Comparison of ENCODE assay signal across 24 cellular contexts in genomic region chr5:2686296-2686695, GRCh38.
DNase-seq lines count a peak whose midpoint lies in the region; ATAC-seq and TF ChIP-seq lines count a peak whose summit lies in the region.
"Had no signal": no experiment of that assay in that cellular context is flagged by ENCODE, and none has a peak within 500 bp of the region (broad histone marks: within the 10 kb centered on the region; RNA-seq: fewer than 3 reads in every experiment).

No MANE protein-coding gene starts in this region.

- H3K36me3 ChIP-seq in esophagus squamous epithelium = no peaks in the 10 kb centered on the region
- H3K36me3 ChIP-seq: ascending aorta, HAP-1 had no signal

- peaks cover 0 to 20% (median 4%) of the 10 kb centered on the region in 3 donors for H3K4me1 ChIP-seq in esophagus squamous epithelium
- H3K4me1 ChIP-seq: A549, ascending aorta, HAP-1 had no signal

- WGBS in esophagus squamous epithelium, 2 donors = 28 to 33% methylated on average over 11 to 12 of the region's 13 CpGs

- no peak for TF ChIP-seq POLR2A in esophagus squamous epithelium (IDR thresholded peaks at IDR 0.05)

- intact Hi-C loops in esophagus squamous epithelium (cut with DNase I) = no loop called here

- peaks cover 0 to 3% (median 0%) of the 10 kb centered on the region in 3 donors for H3K9me3 ChIP-seq in esophagus squamous epithelium
- H3K9me3 ChIP-seq: A549, ascending aorta, HAP-1 had no signal

- H3K4me3 ChIP-seq in esophagus squamous epithelium = no peak overlapping the region
- H3K4me3 ChIP-seq: A549, ascending aorta, HAP-1 had no signal

- H3K27ac Mint-ChIP-seq in WTC11 = no peak overlapping the region
- H3K27ac Mint-ChIP-seq: activated naive CD8-positive, alpha-beta T cell; activated T-helper 1 cell treated with anti-CD3 and anti-CD28 coated beads, Interleukin-12 subunit alpha, Interleukin-12 subunit beta, Interleukin-2, Interleukin-4 antibody, amounts not matched to agents 30 ng/mL and 10 ng/mL and 1 ng/mL, durations not matched to agents 14 hours and 24 hours and 36 hours; IgD-negative memory B cell; naive B cell; stimulated activated memory B cell treated with anti-CD40 and anti-IgM and Interleukin-4, amounts not matched to agents 10 μg/mL and 1 μg/mL and 100 μg/mL, for 72 hours had no signal

- peaks cover 3% of the 10 kb centered on the region; the same call in 1 of the 2 replicates for H3K27me3 Mint-ChIP-seq in WTC11 (ENCODE audit: low read depth)
- H3K27me3 Mint-ChIP-seq: IgD-negative memory B cell; stimulated activated memory B cell treated with anti-CD40 and anti-IgM and Interleukin-4, amounts not matched to agents 10 μg/mL and 1 μg/mL and 100 μg/mL, for 72 hours had no signal

- DNase-seq in DMS153 (lab: John Stamatoyannopoulos, UW) (peak; percentile 78), NCI-H2107 (lab: John Stamatoyannopoulos, UW) (peak; percentile 76), WTC11 (ENCODE audit: low spot score) (no peak), kidney tubule cell (ENCODE audit: low spot score) (peak; percentile 3), esophagus squamous epithelium (lab: John Stamatoyannopoulos, UW) (no peak), NCI-H2081 treated with DMSO at 0.1 percent for 48 hours (lab: John Stamatoyannopoulos, UW) (no peak), superior temporal gyrus (ENCODE audit: extremely low spot score) (no peak)
- DNase-seq: left colon; naive B cell; NCI-H1417 treated with DMSO at 0.1 percent for 48 hours; NCI-H2227 treated with DMSO at 0.1 percent for 48 hours; NCI-H82; right cardiac atrium; stimulated activated CD4-positive, alpha-beta T cell treated with anti-CD3 and anti-CD28 coated beads, Interleukin-4, amount 100 ng/mL, for 1 hour; T-helper 9 cell had no signal

- no peak overlapping the region for H3K27ac ChIP-seq in esophagus squamous epithelium
- H3K27ac ChIP-seq: A549, ascending aorta, dorsolateral prefrontal cortex had no signal

- 0 out of 2 replicates have a peak, but pooled peaks cover 4% of the 10 kb centered on the region for H3K36me3 Mint-ChIP-seq in WTC11
- H3K36me3 Mint-ChIP-seq: activated naive CD8-positive, alpha-beta T cell; IgD-negative memory B cell; naive B cell; stimulated activated memory B cell treated with anti-CD40 and anti-IgM and Interleukin-4, amounts not matched to agents 10 μg/mL and 1 μg/mL and 100 μg/mL, for 72 hours had no signal

- POLR2A ChIA-PET in WTC11 (lab: Charles Lee) = no interaction called here

- peak; percentile 30 for ATAC-seq in WTC11
- ATAC-seq in HG03432 (IDR thresholded peaks at IDR 0.05; ENCODE audit: unreplicated experiment) = no peak
- ATAC-seq: A549; left colon; stimulated activated memory B cell treated with anti-CD40 and anti-IgM and Interleukin-4, amounts not matched to agents 10 μg/mL and 1 μg/mL and 100 μg/mL, for 72 hours had no signal

- CTCF ChIA-PET in WTC11 (lab: Charles Lee) = interaction anchor here (0.7 to 1.9 kb wide), 4 partner anchors 9 to 118 kb away, joined by 4 to 9 read pairs (median 6); no protein-coding TSS in a partner anchor

- TF ChIP-seq CTCF in WTC11 (IDR thresholded peaks at IDR 0.05) (no peak), esophagus squamous epithelium (IDR thresholded peaks at IDR 0.05) (no peak)

- no peak overlapping the region for H3K4me3 Mint-ChIP-seq in WTC11
- H3K4me3 Mint-ChIP-seq: activated naive CD8-positive, alpha-beta T cell; activated T-helper 1 cell treated with anti-CD3 and anti-CD28 coated beads, Interleukin-12 subunit alpha, Interleukin-12 subunit beta, Interleukin-2, Interleukin-4 antibody, amounts not matched to agents 30 ng/mL and 10 ng/mL and 1 ng/mL, durations not matched to agents 14 hours and 24 hours and 36 hours; IgD-negative memory B cell; stimulated activated memory B cell treated with anti-CD40 and anti-IgM and Interleukin-4, amounts not matched to agents 10 μg/mL and 1 μg/mL and 100 μg/mL, for 72 hours had no signal

- peaks cover 13% of the 10 kb centered on the region for H3K9me3 Mint-ChIP-seq in WTC11
- H3K9me3 Mint-ChIP-seq: activated T-helper 1 cell treated with anti-CD3 and anti-CD28 coated beads, Interleukin-12 subunit alpha, Interleukin-12 subunit beta, Interleukin-2, Interleukin-4 antibody, amounts not matched to agents 30 ng/mL and 10 ng/mL and 1 ng/mL, durations not matched to agents 14 hours and 24 hours and 36 hours had no signal

- no peaks in the 10 kb centered on the region for H3K4me1 Mint-ChIP-seq in WTC11
- H3K4me1 Mint-ChIP-seq: IgD-negative memory B cell; naive B cell; stimulated activated memory B cell treated with anti-CD40 and anti-IgM and Interleukin-4, amounts not matched to agents 10 μg/mL and 1 μg/mL and 100 μg/mL, for 72 hours had no signal

- H3K27me3 ChIP-seq in esophagus squamous epithelium = peaks cover 0 to 3% (median 0%) of the 10 kb centered on the region in 4 donors
- H3K27me3 ChIP-seq: ascending aorta had no signal

TF ChIP-seq in WTC11, 78 proteins besides CTCF, POLR2A, EP300 and RAD21:
- TF ChIP-seq ARID4B (CRISPR knock-in tag; IDR thresholded peaks at IDR 0.05; ENCODE audit: borderline replicate concordance) = no peak

Comparison
In these comparisons a context has a peak if more than half of its experiments do, and no peak if none do; other contexts are left out.
1. DNase-seq: peak in DMS153 (single experiment), NCI-H2107 (single experiment) and kidney tubule cell (single experiment); none in WTC11 (single experiment), esophagus squamous epithelium (single experiment), NCI-H2081 treated with DMSO at 0.1 percent for 48 hours (single experiment) and superior temporal gyrus (single experiment).